ENCODE assay signal across 17 cellular contexts in the genomic region with DNA sequence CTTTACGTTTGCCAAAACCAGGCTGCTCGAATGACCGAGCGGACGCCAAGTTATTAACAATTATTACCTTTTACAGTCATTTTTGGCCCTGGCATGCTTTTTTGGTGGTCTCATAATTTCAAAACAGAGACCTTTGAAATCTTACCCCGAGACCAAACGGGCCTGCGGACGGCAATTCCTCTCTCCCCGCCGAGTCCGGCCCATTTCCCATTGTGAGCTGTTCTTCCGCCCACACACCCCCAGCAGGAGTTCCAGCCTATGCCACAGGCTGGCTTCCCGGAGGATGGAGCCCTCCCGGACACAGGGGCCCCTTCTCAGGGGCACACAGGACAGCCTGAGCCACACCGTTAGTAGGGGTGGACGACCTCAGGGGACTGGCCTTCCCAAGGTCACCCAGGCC.
A peak's percentile ranks its signal among the peaks of the same experiment; 100 is the strongest.
DNase-seq lines count a peak whose midpoint lies in the region; ATAC-seq, FAIRE-seq and TF ChIP-seq lines count a peak whose summit lies in the region.
"Had no signal": no experiment of that assay in that cellular context is flagged by ENCODE, and none has a peak within 500 bp of the region (broad histone marks: within the 10 kb centered on the region; RNA-seq: fewer than 3 reads in every experiment).

No MANE protein-coding gene starts in this region.

- no peak overlapping the region for H3K27ac Mint-ChIP-seq in immature natural killer cell
- H3K27ac Mint-ChIP-seq: CD14-positive monocyte had no signal

- no peaks in the 10 kb centered on the region for H3K9me3 ChIP-seq in HEK293 (ENCODE audit: control insufficient read depth, insufficient read depth, low read depth, low read length)
- H3K9me3 ChIP-seq in colonic mucosa = no peaks in the 10 kb centered on the region
- no peaks in the 10 kb centered on the region for H3K9me3 ChIP-seq in pancreas

- CTCF ChIA-PET in HEK293 (lab: Yijun Ruan, JAX) = interaction anchor here (0.7 kb wide), 1 partner anchor 17 kb away, joined by 4 read pairs; no protein-coding TSS in a partner anchor

- TF ChIP-seq CTCF in HEK293 (tag by site-specific recombination; IDR thresholded peaks at IDR 0.05) = no peak
- TF ChIP-seq CTCF in colonic mucosa (IDR thresholded peaks at IDR 0.05) = no peak
- TF ChIP-seq CTCF in pancreas (IDR thresholded peaks at IDR 0.05) = no peak

- H3K27me3 Mint-ChIP-seq in immature natural killer cell (ENCODE audit: low read depth in 3 of 3) = peaks cover 0 to 2% (median 0%) of the 10 kb centered on the region in 3 donors

- H3K36me3 ChIP-seq in HEK293 (ENCODE audit: control insufficient read depth in 2 of 2, insufficient read depth in 1 of 2, low read length in 2 of 2) = no peaks in the 10 kb centered on the region
- H3K36me3 ChIP-seq in colonic mucosa = no peaks in the 10 kb centered on the region
- H3K36me3 ChIP-seq in pancreas = no peaks in the 10 kb centered on the region

- H3K4me1 ChIP-seq in HEK293 (ENCODE audit: control insufficient read depth, insufficient read depth, low read length) (no peaks in the 10 kb centered on the region), colonic mucosa (no peaks in the 10 kb centered on the region), pancreas (no peaks in the 10 kb centered on the region)

- no peak overlapping the region for H3K4me3 Mint-ChIP-seq in immature natural killer cell
- H3K4me3 Mint-ChIP-seq: CD14-positive monocyte had no signal

- intact Hi-C loops in sciatic nerve (cut with DNase I) (no loop called here), colonic mucosa (cut with DNase I) (no loop called here), pancreas (cut with DNase I) (no loop called here)

- H3K27me3 ChIP-seq in colonic mucosa (no peaks in the 10 kb centered on the region), pancreas (no peaks in the 10 kb centered on the region)

- H3K4me3 ChIP-seq in HEK293 (ENCODE audit: low read depth, low read length) = no peak overlapping the region
- H3K4me3 ChIP-seq in colonic mucosa = no peak overlapping the region
- no peak overlapping the region for H3K4me3 ChIP-seq in pancreas

- POLR2A ChIA-PET in HEK293 (lab: Yijun Ruan, JAX) = no interaction called here

- no peaks in the 10 kb centered on the region for H3K4me1 Mint-ChIP-seq in immature natural killer cell
- H3K4me1 Mint-ChIP-seq: CD14-positive monocyte had no signal

- WGBS in pancreas, 2 donors = 79 to 80% methylated on average over 17 of the region's 17 CpGs

- ATAC-seq in sciatic nerve = peak; percentile 38
- no peak for ATAC-seq in pancreas

- H3K36me3 Mint-ChIP-seq in immature natural killer cell = no peaks in the 10 kb centered on the region
- H3K36me3 Mint-ChIP-seq: CD14-positive monocyte had no signal

- no peaks in the 10 kb centered on the region for H3K9me3 Mint-ChIP-seq in immature natural killer cell

- DNase-seq in dermis blood vessel endothelial cell (peak; percentile 64), lung microvascular endothelial cell (ENCODE audit: low read depth in 2 of 2) (peak; percentile 45 to 74), sciatic nerve (ENCODE audit: low spot score) (no peak), immature natural killer cell (no peak), colonic mucosa (no peak), pancreas (no peak)
- DNase-seq: ACHN; AML-193; DMS79; KG1; NCI-H1417 treated with DMSO at 0.1 percent for 48 hours; NCI-H1930; NCI-H446; NK-92 treated with Interleukin-12 subunit alpha and Interleukin-12 subunit beta, amount 100 ng/mL, for 24 hours; SHP77 treated with DMSO at 0.1 percent for 48 hours had no signal

- FAIRE-seq in pancreas (lab: Jason Lieb, UNC) = no peak

- H3K27ac ChIP-seq in HEK293 (ENCODE audit: extremely low read depth, low read depth, low read length) (no peak overlapping the region), colonic mucosa (no peak overlapping the region), pancreas (no peak overlapping the region)

- H3K9ac ChIP-seq in colonic mucosa (ENCODE audit: low read depth in 2 of 2, low read length in 2 of 2) = no peak overlapping the region

TF ChIP-seq in HEK293, 187 proteins besides CTCF, POLR2A, EP300 and RAD21:
- TF ChIP-seq ZNF600 (tag by site-specific recombination; IDR thresholded peaks at IDR 0.05) (no peak), ZNF670 (tag by site-specific recombination; IDR thresholded peaks at IDR 0.05; ENCODE audit: low read depth) (no peak), ZIC2 (tag by site-specific recombination; IDR thresholded peaks at IDR 0.05) (peak; percentile 65), ZNF114 (tag by site-specific recombination; IDR thresholded peaks at IDR 0.05) (no peak)

Comparison
In these comparisons a context has a peak if more than half of its experiments do, and no peak if none do; other contexts are left out.
1. DNase-seq: peak in dermis blood vessel endothelial cell (single experiment) and lung microvascular endothelial cell (2 of 2); none in sciatic nerve (single experiment), immature natural killer cell (0 of 3), colonic mucosa (single experiment) and pancreas (0 of 6).